In the genomic region with DNA sequence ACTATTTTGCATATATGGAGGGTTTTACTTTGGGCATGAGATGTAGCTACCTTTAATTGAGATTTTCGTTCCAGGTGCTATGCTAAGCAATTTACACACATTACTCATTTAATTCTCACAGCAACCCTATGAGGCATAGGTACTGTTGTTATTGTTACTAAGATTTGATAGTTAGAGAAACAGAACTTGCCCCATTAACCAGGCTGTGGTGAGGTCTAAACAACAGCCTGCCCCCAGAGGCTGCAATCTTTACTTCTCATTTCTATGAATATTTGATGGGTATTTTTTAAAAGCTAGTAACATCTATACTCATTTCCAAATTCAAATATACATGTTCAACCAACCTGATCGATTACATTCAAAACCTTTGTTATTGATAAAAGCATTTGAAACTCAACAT, we compare ENCODE assay signal across 17 cellular contexts.
DNase-seq lines count a peak whose midpoint lies in the region; ATAC-seq and TF ChIP-seq lines count a peak whose summit lies in the region.
"Had no signal": no experiment of that assay in that cellular context is flagged by ENCODE, and none has a peak within 500 bp of the region (broad histone marks: within the 10 kb centered on the region; RNA-seq: fewer than 3 reads in every experiment).

No MANE protein-coding gene starts in this region.

- no TSS peak for BruUV-seq in A673 (replicated peaks; lab: Mats Ljungman, UMichigan)
- BruUV-seq in PC-3 (replicated peaks; lab: Mats Ljungman, UMichigan): no TSS peak

- peaks cover 12% of the 10 kb centered on the region; the same call in 1 of the 2 replicates for H4K20me1 ChIP-seq in PC-3 (ENCODE audit: low read length)
- H4K20me1 ChIP-seq in hepatocyte (ENCODE audit: insufficient read depth, poor library complexity, severe bottlenecking): peaks cover 2% of the 10 kb centered on the region

- WGBS in hepatocyte (ENCODE audit: low lambda C conversion rate, missing lambda C conversion rate): 98% methylated on average over 2 of the region's 2 CpGs

- H3K27ac ChIP-seq in A673 (ENCODE audit: low read depth, low read length, poor library complexity, severe bottlenecking) (no peak overlapping the region), PC-3 (ENCODE audit: low read length) (no peak overlapping the region), hepatocyte (no peak overlapping the region)
- H3K27ac ChIP-seq: dorsolateral prefrontal cortex had no signal

- H3K4me3 ChIP-seq in A673 (ENCODE audit: low read depth, low read length, poor library complexity, severe bottlenecking) (no peak overlapping the region), PC-3 (ENCODE audit: low read length) (no peak overlapping the region), hepatocyte (no peak overlapping the region)
- H3K4me3 ChIP-seq: tibial nerve had no signal

- TF ChIP-seq CTCF in A673 (conservative IDR thresholded peaks at IDR 0.05; ENCODE audit: low read depth, low read length) (0 out of 2 replicates have a peak, but pooled peaks have one; percentile 33), GM12873 (IDR thresholded peaks at IDR 0.05; ENCODE audit: insufficient read depth, low read depth, low read length, missing control alignments) (peak; percentile 38), PC-3 (conservative IDR thresholded peaks at IDR 0.05; ENCODE audit: low read depth, low read length) (peak; percentile 51), hepatocyte (IDR thresholded peaks at IDR 0.05; ENCODE audit: poor library complexity) (peak; percentile 5), glutamatergic neuron (IDR thresholded peaks at IDR 0.05; ENCODE audit: partially characterized antibody, unreplicated experiment) (no peak)

- H3F3A ChIP-seq in PC-3 (ENCODE audit: low read length, unreplicated experiment): no peaks in the 10 kb centered on the region

- DNase-seq in A673 (ENCODE audit: low spot score) (no peak), PC-3 (peak; percentile 23), hepatocyte (ENCODE audit: low spot score) (no peak), glutamatergic neuron (no peak), left colon (no peak)
- DNase-seq: activated naive CD8-positive, alpha-beta T cell treated with anti-CD3 and anti-CD28 coated beads, Interleukin-2, amount 10 ng/mL, durations not matched to agents 7 days and 5 days; CD4-positive, alpha-beta memory T cell; dorsolateral prefrontal cortex; hypothalamus; KBM-7; mammary epithelial cell; NCI-H2171; T-helper 9 cell had no signal

- H3K27ac Mint-ChIP-seq in glutamatergic neuron (ENCODE audit: unreplicated experiment): no peak overlapping the region
- H3K27ac Mint-ChIP-seq: activated naive CD8-positive, alpha-beta T cell treated with anti-CD3 and anti-CD28 coated beads, Interleukin-2, amount 10 ng/mL, durations not matched to agents 7 days and 5 days; CD4-positive, alpha-beta memory T cell had no signal

- H3K4me2 ChIP-seq in PC-3 (ENCODE audit: low read length) (no peak overlapping the region), hepatocyte (no peak overlapping the region)

- H3K9me2 ChIP-seq in PC-3 (replicated peaks; ENCODE audit: low read length): no peaks in the 10 kb centered on the region
- H3K9me2 ChIP-seq in hepatocyte (replicated peaks; ENCODE audit: insufficient read depth): no peaks in the 10 kb centered on the region

- peaks cover 2% of the 10 kb centered on the region for H3K9me3 Mint-ChIP-seq in glutamatergic neuron (ENCODE audit: unreplicated experiment)
- H3K9me3 Mint-ChIP-seq: activated naive CD8-positive, alpha-beta T cell treated with anti-CD3 and anti-CD28 coated beads, Interleukin-2, amount 10 ng/mL, durations not matched to agents 7 days and 5 days; CD4-positive, alpha-beta memory T cell had no signal

- peaks cover 2% of the 10 kb centered on the region for H3K4me1 Mint-ChIP-seq in glutamatergic neuron (ENCODE audit: low read depth, unreplicated experiment)
- H3K4me1 Mint-ChIP-seq: activated naive CD8-positive, alpha-beta T cell treated with anti-CD3 and anti-CD28 coated beads, Interleukin-2, amount 10 ng/mL, durations not matched to agents 7 days and 5 days had no signal

- H3K79me2 ChIP-seq in PC-3 (ENCODE audit: low read length): peaks cover 73% of the 10 kb centered on the region
- H3K79me2 ChIP-seq in hepatocyte: peaks cover 13% of the 10 kb centered on the region

- H3K4me1 ChIP-seq in A673 (ENCODE audit: insufficient read depth, low read length, poor library complexity, severe bottlenecking) (peaks cover 31% of the 10 kb centered on the region), PC-3 (ENCODE audit: insufficient read depth, low read length) (no peaks in the 10 kb centered on the region), hepatocyte (ENCODE audit: insufficient read depth) (no peaks in the 10 kb centered on the region)

- ATAC-seq in PC-3: peak; percentile 32; the same call in 1 of the 2 replicates
- no peak for ATAC-seq in GM18858 (IDR thresholded peaks at IDR 0.05; ENCODE audit: unreplicated experiment)
- ATAC-seq in GM21526 (IDR thresholded peaks at IDR 0.05; ENCODE audit: low FRiP score, unreplicated experiment): no peak
- no peak for ATAC-seq in left colon

- no peaks in the 10 kb centered on the region for H3K36me3 Mint-ChIP-seq in glutamatergic neuron (ENCODE audit: unreplicated experiment)

- peaks cover 4% of the 10 kb centered on the region for H3K27me3 Mint-ChIP-seq in glutamatergic neuron (ENCODE audit: unreplicated experiment)
- H3K27me3 Mint-ChIP-seq: activated naive CD8-positive, alpha-beta T cell treated with anti-CD3 and anti-CD28 coated beads, Interleukin-2, amount 10 ng/mL, durations not matched to agents 7 days and 5 days; CD4-positive, alpha-beta memory T cell had no signal

- H2AFZ ChIP-seq in PC-3 (ENCODE audit: low read length): no peak overlapping the region
- no peak overlapping the region for H2AFZ ChIP-seq in hepatocyte

- intact Hi-C loops in A673 (cut with micrococcal nuclease; ENCODE audit: unreplicated experiment): no loop called here
- intact Hi-C loops in PC-3 (cut with micrococcal nuclease): no loop called here
- intact Hi-C loops in left colon (cut with DNase I, micrococcal nuclease): no loop called here

- POLR2A ChIA-PET in A673 (lab: Charles Lee; ENCODE audit: low non-redundant PET) (no interaction called here), PC-3 (lab: Charles Lee; ENCODE audit: unreplicated experiment) (no interaction called here)

- no peaks in the 10 kb centered on the region for H3K27me3 ChIP-seq in A673 (replicated peaks; ENCODE audit: insufficient read depth, low read depth, low read length, poor library complexity)
- no peaks in the 10 kb centered on the region for H3K27me3 ChIP-seq in PC-3 (ENCODE audit: low read length)
- H3K27me3 ChIP-seq in hepatocyte: no peaks in the 10 kb centered on the region
- H3K27me3 ChIP-seq: dorsolateral prefrontal cortex, tibial nerve had no signal

- CTCF ChIA-PET in A673 (lab: Charles Lee): no interaction called here
- CTCF ChIA-PET in PC-3 (lab: Charles Lee): interaction anchor here (0.7 kb wide), 1 partner anchor 118 kb away, joined by 5 read pairs; no protein-coding TSS in a partner anchor

- no peaks in the 10 kb centered on the region for H3K9me3 ChIP-seq in A673 (ENCODE audit: low read depth, low read length, poor library complexity, severe bottlenecking)
- H3K9me3 ChIP-seq in PC-3 (ENCODE audit: low read length): no peaks in the 10 kb centered on the region
- H3K9me3 ChIP-seq in hepatocyte (ENCODE audit: low read depth): no peaks in the 10 kb centered on the region
- H3K9me3 ChIP-seq: tibial nerve had no signal

- H3K36me3 ChIP-seq in A673 (ENCODE audit: insufficient read depth, low read length, poor library complexity, severe bottlenecking) (no peaks in the 10 kb centered on the region), PC-3 (ENCODE audit: low read depth, low read length) (no peaks in the 10 kb centered on the region), hepatocyte (replicated peaks; ENCODE audit: insufficient read depth, low read depth) (no peaks in the 10 kb centered on the region)
- H3K36me3 ChIP-seq: tibial nerve had no signal

- no peak overlapping the region for H3K4me3 Mint-ChIP-seq in glutamatergic neuron (ENCODE audit: unreplicated experiment)
- H3K4me3 Mint-ChIP-seq: activated naive CD8-positive, alpha-beta T cell treated with anti-CD3 and anti-CD28 coated beads, Interleukin-2, amount 10 ng/mL, durations not matched to agents 7 days and 5 days; CD4-positive, alpha-beta memory T cell had no signal

- H3K9ac ChIP-seq in PC-3 (ENCODE audit: low read length): no peak overlapping the region
